Comparison of ENCODE assay signal across 10 cellular contexts in the genomic region with DNA sequence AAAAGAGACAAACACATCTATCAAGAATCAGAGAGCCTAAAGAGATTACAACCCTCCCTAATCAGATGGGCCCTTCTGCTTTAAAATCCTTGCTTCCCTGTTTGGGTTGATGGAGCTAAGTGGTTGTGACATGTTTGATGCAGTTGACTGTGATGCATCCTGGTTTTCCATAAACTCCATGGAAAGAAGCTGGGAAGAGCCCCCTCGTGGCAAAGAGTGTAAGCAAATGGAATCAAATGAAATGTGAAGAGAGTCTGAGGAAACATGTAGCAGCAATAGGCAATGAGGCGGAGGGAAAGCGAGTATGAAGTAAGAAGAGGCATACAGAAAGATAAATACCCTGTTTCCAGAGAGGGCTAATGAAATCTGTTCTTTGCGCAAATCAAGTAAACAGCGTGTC.
A peak's percentile ranks its signal among the peaks of the same experiment; 100 is the strongest.
DNase-seq lines count a peak whose midpoint lies in the region; FAIRE-seq and TF ChIP-seq lines count a peak whose summit lies in the region.
"Had no signal": no experiment of that assay in that cellular context is flagged by ENCODE, and none has a peak within 500 bp of the region (broad histone marks: within the 10 kb centered on the region; RNA-seq: fewer than 3 reads in every experiment).

No MANE protein-coding gene starts in this region.

- H3K9me3 ChIP-seq in AG04450 (ENCODE audit: control insufficient read depth, insufficient read depth, low read length) (no peaks in the 10 kb centered on the region), adipocyte (ENCODE audit: control insufficient read depth, low read length) (no peaks in the 10 kb centered on the region), OCI-LY7 (ENCODE audit: low read length) (no peaks in the 10 kb centered on the region), vagina (no peaks in the 10 kb centered on the region)

- no peaks in the 10 kb centered on the region; the same call in 1 of the 2 replicates for H3K9me2 ChIP-seq in OCI-LY7 (ENCODE audit: insufficient read depth, low read length)

- H4K20me1 ChIP-seq in OCI-LY7 (ENCODE audit: insufficient read depth, low read length), result no peaks in the 10 kb centered on the region

- H3K27ac ChIP-seq in AG04450 (ENCODE audit: low read depth, low read length) (no peak overlapping the region), OCI-LY7 (ENCODE audit: low read depth, low read length, poor library complexity, severe bottlenecking) (no peak overlapping the region), vagina (no peak overlapping the region)

- CTCF ChIA-PET in AG04450 (lab: Charles Lee), result interaction anchor here (0.5 to 3.0 kb wide), 15 partner anchors 10 to 883 kb away, joined by 3 to 8 read pairs (median 3); no protein-coding TSS in a partner anchor
- CTCF ChIA-PET in OCI-LY7 (lab: Charles Lee; ENCODE audit: unreplicated experiment), result no interaction called here

- no peaks in the 10 kb centered on the region for H3K27me3 ChIP-seq in AG04450 (ENCODE audit: control insufficient read depth, insufficient read depth, low read length)
- no peaks in the 10 kb centered on the region for H3K27me3 ChIP-seq in adipocyte (replicated peaks; ENCODE audit: control insufficient read depth, insufficient read depth, low read length)
- H3K27me3 ChIP-seq in vagina, result no peaks in the 10 kb centered on the region

- DNase-seq in AG04450 (ENCODE audit: low read depth, low spot score), result no peak
- no peak for DNase-seq in HFF-Myc (ENCODE audit: extremely low read depth, low read depth)
- DNase-seq in adipocyte (ENCODE audit: low read depth), result peak; percentile 42
- DNase-seq in frontal cortex (ENCODE audit: low spot score in 2 of 2), result no peak
- no peak for DNase-seq in GM12892 (ENCODE audit: insufficient read length)
- DNase-seq in OCI-LY7 (ENCODE audit: low spot score), result no peak
- no peak for DNase-seq in vagina (ENCODE audit: extremely low spot score in 2 of 2)
- DNase-seq: amniotic stem cell, DMS153 had no signal

- TF ChIP-seq POLR2A in GM12892 (IDR thresholded peaks at IDR 0.05; ENCODE audit: low read depth, low read length) (no peak), vagina (IDR thresholded peaks at IDR 0.05) (no peak)

- no peaks in the 10 kb centered on the region for H3K36me3 ChIP-seq in adipocyte (ENCODE audit: control insufficient read depth, insufficient read depth, low read length, severe bottlenecking)
- H3K36me3 ChIP-seq in OCI-LY7 (ENCODE audit: insufficient read depth, low read length), result no peaks in the 10 kb centered on the region
- H3K36me3 ChIP-seq in vagina, result no peaks in the 10 kb centered on the region

- peaks cover 30% of the 10 kb centered on the region for H3K4me1 ChIP-seq in adipocyte (ENCODE audit: control insufficient read depth, insufficient read depth, low read length)
- no peaks in the 10 kb centered on the region for H3K4me1 ChIP-seq in OCI-LY7 (ENCODE audit: insufficient read depth, low read length, poor library complexity, severe bottlenecking)
- no peaks in the 10 kb centered on the region for H3K4me1 ChIP-seq in vagina

- peak; percentile 47 for FAIRE-seq in islet of Langerhans (lab: Jason Lieb, UNC)
- no peak for FAIRE-seq in frontal cortex (lab: Jason Lieb, UNC)
- FAIRE-seq in GM12892 (lab: Jason Lieb, UNC), result no peak

- H3K9ac ChIP-seq in adipocyte (ENCODE audit: low read length), result no peak overlapping the region

- no TSS peak for BruUV-seq in OCI-LY7 (replicated peaks; lab: Mats Ljungman, UMichigan)

- no peaks in the 10 kb centered on the region for H3K79me2 ChIP-seq in OCI-LY7 (ENCODE audit: insufficient read depth, low read depth, low read length)

- TF ChIP-seq CTCF in AG04450 (IDR thresholded peaks at IDR 0.05; ENCODE audit: low read depth, low read length) (peak; percentile 52), HFF-Myc (IDR thresholded peaks at IDR 0.05; ENCODE audit: low read depth, low read length, missing control alignments) (peak; percentile 55), OCI-LY7 (conservative IDR thresholded peaks at IDR 0.05; ENCODE audit: low read length) (no peak), vagina (IDR thresholded peaks at IDR 0.05) (no peak)

- intact Hi-C loops in OCI-LY7 (cut with micrococcal nuclease; ENCODE audit: unreplicated experiment) (no loop called here), vagina (cut with DNase I) (no loop called here)

- H3K4me2 ChIP-seq in OCI-LY7 (ENCODE audit: low read length), result no peak overlapping the region

- no peak overlapping the region for H2AFZ ChIP-seq in OCI-LY7 (ENCODE audit: low read length)

- POLR2A ChIA-PET in AG04450 (lab: Yijun Ruan, JAX), result no interaction called here
- POLR2A ChIA-PET in OCI-LY7 (lab: Charles Lee), result no interaction called here

- H3K4me3 ChIP-seq in AG04450 (ENCODE audit: low read depth, low read length) (no peak overlapping the region), HFF-Myc (replicated peaks; ENCODE audit: low read depth, low read length) (no peak overlapping the region), adipocyte (ENCODE audit: low read length) (no peak overlapping the region), OCI-LY7 (ENCODE audit: low read depth, low read length, poor library complexity, severe bottlenecking) (no peak overlapping the region), vagina (no peak overlapping the region)

Comparison
In these comparisons a context has a peak if more than half of its experiments do, and no peak if none do; other contexts are left out.
1. CTCF ChIP-seq: peak in AG04450 (single experiment) and HFF-Myc (single experiment); none in OCI-LY7 (single experiment) and vagina (0 of 3).